Comparison of ENCODE assay signal across 19 cellular contexts in the genomic region with DNA sequence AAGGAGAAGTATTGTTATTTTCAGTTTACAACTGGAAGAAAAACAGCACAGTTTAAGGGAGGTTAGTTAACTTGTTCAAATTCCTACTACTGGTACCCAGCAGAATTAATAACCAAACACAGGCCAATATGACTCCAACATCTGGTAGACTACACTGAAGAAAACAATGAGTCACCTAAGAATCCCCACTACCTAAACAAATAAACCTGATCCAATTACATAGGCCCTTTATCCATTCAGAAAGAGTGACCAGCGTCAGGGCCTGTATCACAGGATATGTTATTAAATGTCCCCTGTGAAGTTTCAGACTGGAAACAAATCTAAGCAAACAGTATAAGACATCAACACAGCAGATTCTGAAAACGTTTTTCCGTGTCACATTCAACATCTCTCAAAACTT.
DNase-seq lines count a peak whose midpoint lies in the region; ATAC-seq and TF ChIP-seq lines count a peak whose summit lies in the region.
"Had no signal": no experiment of that assay in that cellular context is flagged by ENCODE, and none has a peak within 500 bp of the region (broad histone marks: within the 10 kb centered on the region; RNA-seq: fewer than 3 reads in every experiment).

No MANE protein-coding gene starts in this region.

- no peak overlapping the region; the same call in 1 of the 2 replicates for H2AFZ ChIP-seq in SK-N-SH (ENCODE audit: low read depth)
- H2AFZ ChIP-seq: neural progenitor cell had no signal

- H3K36me3 Mint-ChIP-seq in chondrocyte (ENCODE audit: low read depth): no peaks in the 10 kb centered on the region
- H3K36me3 Mint-ChIP-seq: neural progenitor cell had no signal

- no peaks in the 10 kb centered on the region for H3K9me3 ChIP-seq in SK-N-SH
- H3K9me3 ChIP-seq in esophagus squamous epithelium: no peaks in the 10 kb centered on the region
- H3K9me3 ChIP-seq: uterus had no signal

- no peak for TF ChIP-seq RAD21 in SK-N-SH (IDR thresholded peaks at IDR 0.05; ENCODE audit: low read length)

- POLR2A ChIA-PET in SK-N-SH (lab: Yijun Ruan, JAX): no interaction called here

- no peak overlapping the region for H3K4me3 ChIP-seq in SK-N-SH (ENCODE audit: low read depth in 2 of 2, low read length in 1 of 2)
- H3K4me3 ChIP-seq in epithelial cell of esophagus (ENCODE audit: low read length): no peak overlapping the region
- H3K4me3 ChIP-seq in esophagus squamous epithelium: no peak overlapping the region
- H3K4me3 ChIP-seq: cardiac muscle cell, neural progenitor cell, SK-N-MC, skin epidermis, uterus had no signal

- WGBS in SK-N-SH (ENCODE audit: low lambda C conversion rate): 37% methylated on average over 3 of the region's 3 CpGs
- WGBS in esophagus squamous epithelium, 2 donors: 63 to 65% methylated on average over 3 of the region's 3 CpGs

- no peak overlapping the region for H3K27ac Mint-ChIP-seq in chondrocyte (ENCODE audit: unreplicated experiment)
- H3K27ac Mint-ChIP-seq: neural progenitor cell had no signal

- CTCF ChIA-PET in SK-N-SH (lab: Yijun Ruan, JAX): no interaction called here

- H3K36me3 ChIP-seq in SK-N-SH (replicated peaks in 1 of 2; ENCODE audit: control insufficient read depth in 1 of 2, insufficient read depth in 2 of 2, low read length in 1 of 2): no peaks in the 10 kb centered on the region
- H3K36me3 ChIP-seq in esophagus squamous epithelium: no peaks in the 10 kb centered on the region
- H3K36me3 ChIP-seq: cardiac muscle cell, neural progenitor cell, uterus, WERI-Rb-1 had no signal

- DNase-seq in SK-N-SH (no peak), NCI-H748 (lab: John Stamatoyannopoulos, UW; ENCODE audit: unreplicated experiment) (peak; percentile 76), epithelial cell of esophagus (ENCODE audit: low read depth) (peak; percentile 44), chondrocyte (ENCODE audit: low spot score) (no peak), OCI-M2 (lab: John Stamatoyannopoulos, UW; ENCODE audit: unreplicated experiment) (no peak), esophagus squamous epithelium (lab: John Stamatoyannopoulos, UW) (no peak)
- DNase-seq in activated CD4-positive, alpha-beta T cell treated with anti-CD3 and anti-CD28 coated beads for 4 hours: no peak
- DNase-seq: activated naive CD4-positive, alpha-beta T cell treated with Interleukin-2 at 50 U/mL for 16 hours; effector memory CD4-positive, alpha-beta T cell; NCI-H187; stimulated activated naive CD8-positive, alpha-beta T cell treated with anti-CD3 and anti-CD28 coated beads, Interleukin-15, amount 100 ng/mL, for 72 hours; uterus; WERI-Rb-1 had no signal

- H3K4me1 ChIP-seq in SK-N-SH (ENCODE audit: control insufficient read depth in 1 of 2, insufficient read depth in 2 of 2, low read depth in 1 of 2, low read length in 1 of 2) (no peaks in the 10 kb centered on the region; a peak in 1 of 4 replicates), esophagus squamous epithelium (no peaks in the 10 kb centered on the region)
- H3K4me1 ChIP-seq: uterus had no signal

- intact Hi-C loops in esophagus squamous epithelium (cut with DNase I): no loop called here

- H3K9me2 ChIP-seq in SK-N-SH: no peaks in the 10 kb centered on the region

- no peak overlapping the region for H3K4me3 Mint-ChIP-seq in chondrocyte (ENCODE audit: unreplicated experiment)
- H3K4me3 Mint-ChIP-seq: neural progenitor cell; stimulated activated naive CD8-positive, alpha-beta T cell treated with anti-CD3 and anti-CD28 coated beads, Interleukin-15, amount 100 ng/mL, for 72 hours had no signal

- 0 out of 3 replicates have a peak, but pooled peaks have one; percentile 29 for ATAC-seq in SK-N-SH treated with all-trans-retinoic acid at 6 μM for 48 hours
- ATAC-seq: HCT116; stimulated activated naive CD8-positive, alpha-beta T cell treated with anti-CD3 and anti-CD28 coated beads, Interleukin-15, amount 100 ng/mL, for 72 hours had no signal

- H3K27ac ChIP-seq in SK-N-SH (ENCODE audit: low read depth in 2 of 2, low read length in 1 of 2): no peak overlapping the region
- no peak overlapping the region for H3K27ac ChIP-seq in esophagus squamous epithelium
- H3K27ac ChIP-seq: cardiac muscle cell, neural progenitor cell, SK-N-MC, uterus, WERI-Rb-1 had no signal

- TF ChIP-seq CTCF in SK-N-SH (IDR thresholded peaks at IDR 0.05): no peak
- TF ChIP-seq CTCF in epithelial cell of esophagus (IDR thresholded peaks at IDR 0.05; ENCODE audit: insufficient read depth, low read depth, low read length, missing control alignments): no peak
- no peak for TF ChIP-seq CTCF in chondrocyte (IDR thresholded peaks at IDR 0.05)
- TF ChIP-seq CTCF in esophagus squamous epithelium (IDR thresholded peaks at IDR 0.05): no peak

- H3K27me3 Mint-ChIP-seq in chondrocyte (ENCODE audit: low read depth): no peaks in the 10 kb centered on the region
- H3K27me3 Mint-ChIP-seq: stimulated activated naive CD8-positive, alpha-beta T cell treated with anti-CD3 and anti-CD28 coated beads, Interleukin-15, amount 100 ng/mL, for 72 hours had no signal

- no peak overlapping the region for H3K4me2 ChIP-seq in SK-N-SH
- H3K4me2 ChIP-seq: neural progenitor cell had no signal

- H3K27me3 ChIP-seq in SK-N-SH (ENCODE audit: insufficient read depth) (no peaks in the 10 kb centered on the region), esophagus squamous epithelium (no peaks in the 10 kb centered on the region)
- H3K27me3 ChIP-seq: cardiac muscle cell, neural progenitor cell, uterus had no signal

- TF ChIP-seq EP300 in SK-N-SH (IDR thresholded peaks at IDR 0.05; ENCODE audit: borderline replicate concordance in 1 of 2, low read depth in 1 of 2, low read length in 1 of 2): no peak

- peaks cover 52% of the 10 kb centered on the region for H3K4me1 Mint-ChIP-seq in chondrocyte (ENCODE audit: low read depth)
- H3K4me1 Mint-ChIP-seq: stimulated activated naive CD8-positive, alpha-beta T cell treated with anti-CD3 and anti-CD28 coated beads, Interleukin-15, amount 100 ng/mL, for 72 hours had no signal

- no peaks in the 10 kb centered on the region for H3K9me3 Mint-ChIP-seq in chondrocyte (ENCODE audit: low read depth)
- H3K9me3 Mint-ChIP-seq: neural progenitor cell; stimulated activated naive CD8-positive, alpha-beta T cell treated with anti-CD3 and anti-CD28 coated beads, Interleukin-15, amount 100 ng/mL, for 72 hours had no signal

- no peaks in the 10 kb centered on the region for H4K20me1 ChIP-seq in SK-N-SH (ENCODE audit: insufficient read depth)

- H3K9ac ChIP-seq in SK-N-SH: no peak overlapping the region
- H3K9ac ChIP-seq: neural progenitor cell had no signal

- H3K79me2 ChIP-seq in SK-N-SH (ENCODE audit: insufficient read depth): no peaks in the 10 kb centered on the region

- H3F3A ChIP-seq in SK-N-SH (replicated peaks; ENCODE audit: insufficient read depth): no peaks in the 10 kb centered on the region

- no peak for TF ChIP-seq POLR2A in esophagus squamous epithelium (IDR thresholded peaks at IDR 0.05)

TF ChIP-seq in SK-N-SH treated with all-trans-retinoic acid at 6 μM for 48 hours, 23 proteins besides CTCF, POLR2A, EP300 and RAD21 (continues in another document):
- no peak for TF ChIP-seq ZNF70 (CRISPR knock-in tag; IDR thresholded peaks at IDR 0.05)
- no peak for TF ChIP-seq ISL1 (CRISPR knock-in tag; IDR thresholded peaks at IDR 0.05)
- no peak for TF ChIP-seq CSDC2 (CRISPR knock-in tag; IDR thresholded peaks at IDR 0.05)
- no peak for TF ChIP-seq SNAI2 (CRISPR knock-in tag; IDR thresholded peaks at IDR 0.05)
- TF ChIP-seq ESRRG (CRISPR knock-in tag; IDR thresholded peaks at IDR 0.05): no peak
- TF ChIP-seq GLIS3 (CRISPR knock-in tag; IDR thresholded peaks at IDR 0.05): no peak
- no peak for TF ChIP-seq ZNF565 (CRISPR knock-in tag; conservative IDR thresholded peaks at IDR 0.05; ENCODE audit: low read depth)
- TF ChIP-seq POU6F1 (CRISPR knock-in tag; IDR thresholded peaks at IDR 0.05; ENCODE audit: borderline replicate concordance, low read depth): no peak

TF ChIP-seq in SK-N-SH, 30 proteins besides CTCF, POLR2A, EP300 and RAD21 (continues in another document):
- TF ChIP-seq NRF1 (IDR thresholded peaks at IDR 0.05; ENCODE audit: low read depth, low read length) (no peak), ELF1 (IDR thresholded peaks at IDR 0.05) (no peak), IRF3 (IDR thresholded peaks at IDR 0.05; ENCODE audit: low read depth, low read length) (no peak), JUND (IDR thresholded peaks at IDR 0.05) (no peak), CHD2 (IDR thresholded peaks at IDR 0.05; ENCODE audit: low read length, partially characterized antibody) (no peak), FOXM1 (IDR thresholded peaks at IDR 0.05; ENCODE audit: low read depth) (no peak), POLR2AphosphoS5 (IDR thresholded peaks at IDR 0.05; ENCODE audit: low read depth, low read length) (no peak), RFX5 (IDR thresholded peaks at IDR 0.05; ENCODE audit: low read length) (no peak), RXRA (IDR thresholded peaks at IDR 0.05; ENCODE audit: borderline replicate concordance, low read depth) (no peak), SIN3A (IDR thresholded peaks at IDR 0.05; ENCODE audit: borderline replicate concordance, low read depth, low read length) (no peak), FOXJ3 (CRISPR knock-in tag; IDR thresholded peaks at IDR 0.05) (no peak), FOSL2 (IDR thresholded peaks at IDR 0.05; ENCODE audit: borderline replicate concordance, low read depth) (no peak), RCOR1 (IDR thresholded peaks at IDR 0.05; ENCODE audit: low read length) (no peak), YY1 (IDR thresholded peaks at IDR 0.05; ENCODE audit: low read depth) (no peak), GATA2 (CRISPR knock-in tag; IDR thresholded peaks at IDR 0.05) (no peak), EZH2phosphoT487 (IDR thresholded peaks at IDR 0.05; ENCODE audit: borderline replicate concordance, low read depth) (no peak), MXI1 (IDR thresholded peaks at IDR 0.05; ENCODE audit: low read depth, low read length) (no peak)

Comparison
In these comparisons a context has a peak if more than half of its experiments do, and no peak if none do; other contexts are left out.
1. DNase-seq: peak in NCI-H748 (single experiment) and epithelial cell of esophagus (single experiment); none in SK-N-SH (single experiment), chondrocyte (single experiment), OCI-M2 (single experiment), esophagus squamous epithelium (single experiment) and activated CD4-positive, alpha-beta T cell treated with anti-CD3 and anti-CD28 coated beads for 4 hours (0 of 2).